In genomic region chr9:3863114-3863528, GRCh38 we compare ENCODE assay signal across 9 cellular contexts.
DNase-seq lines count a peak whose midpoint lies in the region; ATAC-seq, FAIRE-seq and TF ChIP-seq lines count a peak whose summit lies in the region.
"Had no signal": no experiment of that assay in that cellular context is flagged by ENCODE, and none has a peak within 500 bp of the region (broad histone marks: within the 10 kb centered on the region; RNA-seq: fewer than 3 reads in every experiment).

No MANE protein-coding gene starts in this region.

- in situ Hi-C loops in GM23248 (cut with MboI): no loop called here

- H3K4me2 ChIP-seq in GM23248 (ENCODE audit: unreplicated experiment): peak overlapping the region; percentile 66

- H3K9me3 ChIP-seq in GM23248 (ENCODE audit: low read depth) (no peaks in the 10 kb centered on the region), skeletal muscle tissue (ENCODE audit: control insufficient read depth in 3 of 3, low read length in 3 of 3) (no peaks in the 10 kb centered on the region)

- no peaks in the 10 kb centered on the region for H3K9me2 ChIP-seq in GM23248 (ENCODE audit: insufficient read depth)

- no peaks in the 10 kb centered on the region for H3K79me2 ChIP-seq in GM23248 (ENCODE audit: insufficient read depth)

- TF ChIP-seq POLR2A in GM12892 (IDR thresholded peaks at IDR 0.05; ENCODE audit: low read depth, low read length): no peak

- H3K4me1 ChIP-seq in GM23248 (ENCODE audit: insufficient read depth) (peaks cover 35% of the 10 kb centered on the region), skeletal muscle tissue (ENCODE audit: control insufficient read depth in 3 of 3, insufficient read depth in 3 of 3, low read length in 3 of 3) (peaks cover 0 to 4% (median 0%) of the 10 kb centered on the region in 3 donors)

- 0 to 2% methylated on average over 5 of the region's 5 CpGs for WGBS in GM23248 (ENCODE audit: low coverage in 1 of 2, low lambda C conversion rate in 2 of 2, missing lambda C conversion rate in 2 of 2), 2 experiments

- H3F3A ChIP-seq in GM23248 (ENCODE audit: insufficient read depth): peaks cover 49% of the 10 kb centered on the region

- H3K27me3 ChIP-seq in GM23248 (replicated peaks; ENCODE audit: insufficient read depth): no peaks in the 10 kb centered on the region
- no peaks in the 10 kb centered on the region for H3K27me3 ChIP-seq in skeletal muscle tissue (ENCODE audit: control insufficient read depth in 3 of 3, insufficient read depth in 3 of 3, low read length in 3 of 3)

- H4K20me1 ChIP-seq in GM23248 (ENCODE audit: insufficient read depth): no peaks in the 10 kb centered on the region

- DNase-seq in GM23248 (peak; percentile 96), T1000 (lab: John Stamatoyannopoulos, UW) (peak; percentile 8), glomerular endothelial cell (ENCODE audit: extremely low read depth, low read depth, low spot score) (peak; percentile 20), GM12892 (ENCODE audit: insufficient read length) (no peak), NCI-H510A (lab: John Stamatoyannopoulos, UW) (no peak)
- no peak for DNase-seq in stimulated activated naive CD4-positive, alpha-beta T cell (lab: John Stamatoyannopoulos, UW)
- DNase-seq: activated CD4-positive, alpha-beta T cell treated with anti-CD3 and anti-CD28 coated beads, Interleukin-2, amount 50 U/mL, for 4 hours had no signal

- H3K4me3 ChIP-seq in GM23248 (peak overlapping the region; percentile 49), skeletal muscle tissue (ENCODE audit: low read length in 3 of 3) (no peak overlapping the region)

- H3K36me3 ChIP-seq in GM23248 (ENCODE audit: low read depth) (no peaks in the 10 kb centered on the region), skeletal muscle tissue (ENCODE audit: control insufficient read depth in 3 of 3, insufficient read depth in 3 of 3, low read length in 3 of 3) (no peaks in the 10 kb centered on the region)

- no peak for ATAC-seq in HG03565 (IDR thresholded peaks at IDR 0.05; ENCODE audit: unreplicated experiment)

- no peak for FAIRE-seq in GM12892 (lab: Jason Lieb, UNC)

- H3K9ac ChIP-seq in GM23248 (peak overlapping the region; percentile 59), skeletal muscle tissue (ENCODE audit: low read depth in 1 of 3, low read length in 3 of 3) (no peak overlapping the region)

- H3K27ac ChIP-seq in GM23248 (peak overlapping the region; percentile 75), skeletal muscle tissue (ENCODE audit: low read depth, low read length) (peak overlapping the region; percentile 28)

- peak overlapping the region; percentile 54 for H2AFZ ChIP-seq in GM23248

Comparison
In these comparisons a context has a peak if more than half of its experiments do, and no peak if none do; other contexts are left out.
1. DNase-seq: peak in GM23248 (single experiment), T1000 (single experiment) and glomerular endothelial cell (single experiment); none in stimulated activated naive CD4-positive, alpha-beta T cell (0 of 6), GM12892 (single experiment) and NCI-H510A (single experiment).